8 cellular contexts compared by ENCODE assay signal in genomic region chr11:45339754-45340519, GRCh38.
DNase-seq lines count a peak whose midpoint lies in the region; TF ChIP-seq lines count a peak whose summit lies in the region.

No MANE protein-coding gene starts in this region.

- in situ Hi-C loops in HAP-1 (cut with MboI; ENCODE audit: low sequenced_read_pairs), result no loop called here

- H3K36me3 ChIP-seq in HAP-1 (replicated peaks) (no peaks in the 10 kb centered on the region), subcutaneous abdominal adipose tissue (ENCODE audit: control insufficient read depth in 5 of 5, insufficient read depth in 5 of 5, low read length in 5 of 5) (no peaks in the 10 kb centered on the region)

- H3K4me1 ChIP-seq in HAP-1, result peaks cover 5% of the 10 kb centered on the region
- peaks cover 5 to 11% (median 9%) of the 10 kb centered on the region in 5 donors for H3K4me1 ChIP-seq in subcutaneous abdominal adipose tissue (ENCODE audit: control insufficient read depth in 5 of 5, insufficient read depth in 5 of 5, low read length in 5 of 5)

- H3K27me3 ChIP-seq in HAP-1 (ENCODE audit: low read depth) (peaks cover 11% of the 10 kb centered on the region), subcutaneous abdominal adipose tissue (ENCODE audit: control insufficient read depth in 5 of 5, insufficient read depth in 4 of 5, low read length in 5 of 5) (peaks cover 0 to 9% (median 3%) of the 10 kb centered on the region in 5 donors)

- no peak overlapping the region for H3K27ac ChIP-seq in subcutaneous abdominal adipose tissue (ENCODE audit: low read depth, low read length)

- peak; percentile 63 for TF ChIP-seq CTCF in foreskin fibroblast (IDR thresholded peaks at IDR 0.05; ENCODE audit: low read depth, low read length)

- no peak overlapping the region for H3K4me3 ChIP-seq in HAP-1
- H3K4me3 ChIP-seq in foreskin fibroblast (ENCODE audit: low read depth in 1 of 2, low read length in 2 of 2), result peak overlapping the region; percentile 6 to 46
- H3K4me3 ChIP-seq in subcutaneous abdominal adipose tissue (ENCODE audit: low read depth in 1 of 5, low read length in 5 of 5), result peak overlapping the region; percentile 27 to 60 (median 38)

- DNase-seq in GDM1 (lab: John Stamatoyannopoulos, UW) (peak; percentile 79), HAP-1 (ENCODE audit: low spot score in 2 of 2) (peak; percentile 87 to 97), LoVo (ENCODE audit: low spot score) (peak; percentile 80), SIG-M5 (lab: John Stamatoyannopoulos, UW) (peak; percentile 51), foreskin fibroblast (peak; percentile 74 to 88), non-pigmented ciliary epithelial cell (ENCODE audit: low read depth) (peak; percentile 27)
- peak; percentile 98 for DNase-seq in activated effector memory CD4-positive, alpha-beta T cell treated with anti-CD3 and anti-CD28 coated beads, Interleukin-2, amount 50 U/mL, for 16 hours

- H3K9ac ChIP-seq in subcutaneous abdominal adipose tissue (ENCODE audit: low read length in 5 of 5), result no peak overlapping the region

- H3K9me3 ChIP-seq in HAP-1 (no peaks in the 10 kb centered on the region), subcutaneous abdominal adipose tissue (ENCODE audit: control insufficient read depth in 5 of 5, low read length in 5 of 5) (no peaks in the 10 kb centered on the region)

Comparison
In these comparisons a context has a peak if more than half of its experiments do, and no peak if none do; other contexts are left out.
1. DNase-seq: peak in every context shown above with its lines; median percentile 98 in activated effector memory CD4-positive, alpha-beta T cell treated with anti-CD3 and anti-CD28 coated beads, Interleukin-2, amount 50 U/mL, for 16 hours; 92 in HAP-1; 81 in foreskin fibroblast; 80 in LoVo; 79 in GDM1; 51 in SIG-M5; 27 in non-pigmented ciliary epithelial cell.